1 cellular context compared by ENCODE assay signal in the genomic region with DNA sequence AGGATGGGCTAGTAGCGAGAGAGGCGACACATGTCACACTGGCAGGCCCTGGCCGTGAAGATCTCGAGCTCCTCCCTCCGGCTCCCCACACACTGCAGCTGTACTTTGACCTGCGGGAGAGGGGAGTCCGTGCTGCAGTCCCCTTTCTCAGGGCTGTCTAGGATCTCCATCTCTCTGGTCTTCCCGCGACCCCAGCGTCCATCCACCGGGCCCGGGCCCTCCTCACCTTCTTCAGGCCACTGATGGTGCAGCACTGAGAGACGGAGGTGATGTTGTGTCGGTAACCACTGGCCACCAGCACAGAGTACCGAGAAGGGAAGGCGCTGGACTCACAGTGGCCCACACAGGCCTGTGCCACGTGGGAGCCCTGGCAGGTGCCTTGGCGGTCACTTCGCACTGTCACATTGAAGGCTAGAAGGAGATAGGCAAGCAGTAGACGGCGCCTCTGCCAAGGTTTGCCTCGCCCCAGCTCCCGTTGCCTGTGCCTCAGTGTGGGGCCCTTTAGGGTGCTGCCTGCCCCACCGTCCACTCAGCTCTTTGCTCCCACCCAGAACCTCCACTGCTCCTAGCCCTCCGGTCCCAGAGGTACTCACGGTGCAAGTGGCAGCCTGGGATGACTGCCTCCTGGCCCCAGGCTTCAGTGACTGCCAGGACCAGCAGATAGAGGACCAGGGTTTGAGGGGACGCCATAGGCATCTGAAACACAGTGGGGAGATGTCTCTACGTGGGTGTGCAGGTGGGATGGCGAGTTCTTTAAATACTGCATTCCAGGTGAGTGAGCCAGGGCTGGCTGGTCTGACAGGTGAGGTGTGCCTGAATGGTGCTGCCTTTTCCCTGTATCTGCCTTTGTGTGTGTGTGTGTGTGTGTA.
TF ChIP-seq lines count a peak whose summit lies in the region.

No MANE protein-coding gene starts in this region.

TF ChIP-seq in HepG2, 621 proteins besides CTCF, POLR2A, EP300 and RAD21 (continued from another document and continues in another):
- TF ChIP-seq, protein P1, sequence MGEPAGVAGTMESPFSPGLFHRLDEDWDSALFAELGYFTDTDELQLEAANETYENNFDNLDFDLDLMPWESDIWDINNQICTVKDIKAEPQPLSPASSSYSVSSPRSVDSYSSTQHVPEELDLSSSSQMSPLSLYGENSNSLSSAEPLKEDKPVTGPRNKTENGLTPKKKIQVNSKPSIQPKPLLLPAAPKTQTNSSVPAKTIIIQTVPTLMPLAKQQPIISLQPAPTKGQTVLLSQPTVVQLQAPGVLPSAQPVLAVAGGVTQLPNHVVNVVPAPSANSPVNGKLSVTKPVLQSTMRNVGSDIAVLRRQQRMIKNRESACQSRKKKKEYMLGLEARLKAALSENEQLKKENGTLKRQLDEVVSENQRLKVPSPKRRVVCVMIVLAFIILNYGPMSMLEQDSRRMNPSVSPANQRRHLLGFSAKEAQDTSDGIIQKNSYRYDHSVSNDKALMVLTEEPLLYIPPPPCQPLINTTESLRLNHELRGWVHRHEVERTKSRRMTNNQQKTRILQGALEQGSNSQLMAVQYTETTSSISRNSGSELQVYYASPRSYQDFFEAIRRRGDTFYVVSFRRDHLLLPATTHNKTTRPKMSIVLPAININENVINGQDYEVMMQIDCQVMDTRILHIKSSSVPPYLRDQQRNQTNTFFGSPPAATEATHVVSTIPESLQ (CRISPR knock-in tag; conservative IDR thresholded peaks at IDR 0.05): no peak
- TF ChIP-seq, protein P2, sequence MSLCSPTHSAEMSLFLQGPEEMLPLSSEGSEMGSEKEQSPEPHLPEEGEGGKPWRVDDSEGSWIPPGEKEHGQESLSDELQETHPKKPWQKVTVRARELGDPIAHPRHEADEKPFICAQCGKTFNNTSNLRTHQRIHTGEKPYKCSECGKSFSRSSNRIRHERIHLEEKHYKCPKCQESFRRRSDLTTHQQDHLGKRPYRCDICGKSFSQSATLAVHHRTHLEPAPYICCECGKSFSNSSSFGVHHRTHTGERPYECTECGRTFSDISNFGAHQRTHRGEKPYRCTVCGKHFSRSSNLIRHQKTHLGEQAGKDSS (CRISPR knock-in tag; IDR thresholded peaks at IDR 0.05; ENCODE audit: borderline replicate concordance, low read depth): no peak
- TF ChIP-seq ZNF317 (CRISPR knock-in tag; IDR thresholded peaks at IDR 0.05) (no peak), NKX3-1 (CRISPR knock-in tag; IDR thresholded peaks at IDR 0.05) (no peak), MXI1 (IDR thresholded peaks at IDR 0.05; ENCODE audit: borderline replicate concordance, low read depth, low read length) (peak; percentile 56; the same call in 1 of the 3 replicates), ZNF75D (CRISPR knock-in tag; IDR thresholded peaks at IDR 0.05; ENCODE audit: borderline replicate concordance) (no peak), MEF2D (CRISPR knock-in tag; IDR thresholded peaks at IDR 0.05) (no peak), FOXP1 (IDR thresholded peaks at IDR 0.05) (no peak), FOXP1 (CRISPR knock-in tag; IDR thresholded peaks at IDR 0.05) (no peak), CBFB (CRISPR knock-in tag; IDR thresholded peaks at IDR 0.05) (no peak), NFE2 (CRISPR knock-in tag; IDR thresholded peaks at IDR 0.05) (no peak), ZNF496 (CRISPR knock-in tag; IDR thresholded peaks at IDR 0.05; ENCODE audit: insufficient replicate concordance) (no peak), ZFP62 (CRISPR knock-in tag; IDR thresholded peaks at IDR 0.05) (no peak), HDAC2 (CRISPR knock-in tag; IDR thresholded peaks at IDR 0.05) (peak; percentile 61; the same call in 1 of the 2 replicates), SOX6 (IDR thresholded peaks at IDR 0.05) (no peak), SOX6 (CRISPR knock-in tag; IDR thresholded peaks at IDR 0.05) (no peak), XBP1 (CRISPR knock-in tag; IDR thresholded peaks at IDR 0.05) (no peak), MTF1 (CRISPR knock-in tag; IDR thresholded peaks at IDR 0.05) (no peak), ZNF225 (CRISPR knock-in tag; IDR thresholded peaks at IDR 0.05) (peak; percentile 70; the same call in 1 of the 2 replicates), ZSCAN21 (CRISPR knock-in tag; IDR thresholded peaks at IDR 0.05; ENCODE audit: borderline replicate concordance) (no peak)
- TF ChIP-seq, protein P3, sequence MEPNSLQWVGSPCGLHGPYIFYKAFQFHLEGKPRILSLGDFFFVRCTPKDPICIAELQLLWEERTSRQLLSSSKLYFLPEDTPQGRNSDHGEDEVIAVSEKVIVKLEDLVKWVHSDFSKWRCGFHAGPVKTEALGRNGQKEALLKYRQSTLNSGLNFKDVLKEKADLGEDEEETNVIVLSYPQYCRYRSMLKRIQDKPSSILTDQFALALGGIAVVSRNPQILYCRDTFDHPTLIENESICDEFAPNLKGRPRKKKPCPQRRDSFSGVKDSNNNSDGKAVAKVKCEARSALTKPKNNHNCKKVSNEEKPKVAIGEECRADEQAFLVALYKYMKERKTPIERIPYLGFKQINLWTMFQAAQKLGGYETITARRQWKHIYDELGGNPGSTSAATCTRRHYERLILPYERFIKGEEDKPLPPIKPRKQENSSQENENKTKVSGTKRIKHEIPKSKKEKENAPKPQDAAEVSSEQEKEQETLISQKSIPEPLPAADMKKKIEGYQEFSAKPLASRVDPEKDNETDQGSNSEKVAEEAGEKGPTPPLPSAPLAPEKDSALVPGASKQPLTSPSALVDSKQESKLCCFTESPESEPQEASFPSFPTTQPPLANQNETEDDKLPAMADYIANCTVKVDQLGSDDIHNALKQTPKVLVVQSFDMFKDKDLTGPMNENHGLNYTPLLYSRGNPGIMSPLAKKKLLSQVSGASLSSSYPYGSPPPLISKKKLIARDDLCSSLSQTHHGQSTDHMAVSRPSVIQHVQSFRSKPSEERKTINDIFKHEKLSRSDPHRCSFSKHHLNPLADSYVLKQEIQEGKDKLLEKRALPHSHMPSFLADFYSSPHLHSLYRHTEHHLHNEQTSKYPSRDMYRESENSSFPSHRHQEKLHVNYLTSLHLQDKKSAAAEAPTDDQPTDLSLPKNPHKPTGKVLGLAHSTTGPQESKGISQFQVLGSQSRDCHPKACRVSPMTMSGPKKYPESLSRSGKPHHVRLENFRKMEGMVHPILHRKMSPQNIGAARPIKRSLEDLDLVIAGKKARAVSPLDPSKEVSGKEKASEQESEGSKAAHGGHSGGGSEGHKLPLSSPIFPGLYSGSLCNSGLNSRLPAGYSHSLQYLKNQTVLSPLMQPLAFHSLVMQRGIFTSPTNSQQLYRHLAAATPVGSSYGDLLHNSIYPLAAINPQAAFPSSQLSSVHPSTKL (CRISPR knock-in tag; IDR thresholded peaks at IDR 0.05): 0 out of 2 replicates have a peak, but pooled peaks have one; percentile 49
- TF ChIP-seq, protein P4, sequence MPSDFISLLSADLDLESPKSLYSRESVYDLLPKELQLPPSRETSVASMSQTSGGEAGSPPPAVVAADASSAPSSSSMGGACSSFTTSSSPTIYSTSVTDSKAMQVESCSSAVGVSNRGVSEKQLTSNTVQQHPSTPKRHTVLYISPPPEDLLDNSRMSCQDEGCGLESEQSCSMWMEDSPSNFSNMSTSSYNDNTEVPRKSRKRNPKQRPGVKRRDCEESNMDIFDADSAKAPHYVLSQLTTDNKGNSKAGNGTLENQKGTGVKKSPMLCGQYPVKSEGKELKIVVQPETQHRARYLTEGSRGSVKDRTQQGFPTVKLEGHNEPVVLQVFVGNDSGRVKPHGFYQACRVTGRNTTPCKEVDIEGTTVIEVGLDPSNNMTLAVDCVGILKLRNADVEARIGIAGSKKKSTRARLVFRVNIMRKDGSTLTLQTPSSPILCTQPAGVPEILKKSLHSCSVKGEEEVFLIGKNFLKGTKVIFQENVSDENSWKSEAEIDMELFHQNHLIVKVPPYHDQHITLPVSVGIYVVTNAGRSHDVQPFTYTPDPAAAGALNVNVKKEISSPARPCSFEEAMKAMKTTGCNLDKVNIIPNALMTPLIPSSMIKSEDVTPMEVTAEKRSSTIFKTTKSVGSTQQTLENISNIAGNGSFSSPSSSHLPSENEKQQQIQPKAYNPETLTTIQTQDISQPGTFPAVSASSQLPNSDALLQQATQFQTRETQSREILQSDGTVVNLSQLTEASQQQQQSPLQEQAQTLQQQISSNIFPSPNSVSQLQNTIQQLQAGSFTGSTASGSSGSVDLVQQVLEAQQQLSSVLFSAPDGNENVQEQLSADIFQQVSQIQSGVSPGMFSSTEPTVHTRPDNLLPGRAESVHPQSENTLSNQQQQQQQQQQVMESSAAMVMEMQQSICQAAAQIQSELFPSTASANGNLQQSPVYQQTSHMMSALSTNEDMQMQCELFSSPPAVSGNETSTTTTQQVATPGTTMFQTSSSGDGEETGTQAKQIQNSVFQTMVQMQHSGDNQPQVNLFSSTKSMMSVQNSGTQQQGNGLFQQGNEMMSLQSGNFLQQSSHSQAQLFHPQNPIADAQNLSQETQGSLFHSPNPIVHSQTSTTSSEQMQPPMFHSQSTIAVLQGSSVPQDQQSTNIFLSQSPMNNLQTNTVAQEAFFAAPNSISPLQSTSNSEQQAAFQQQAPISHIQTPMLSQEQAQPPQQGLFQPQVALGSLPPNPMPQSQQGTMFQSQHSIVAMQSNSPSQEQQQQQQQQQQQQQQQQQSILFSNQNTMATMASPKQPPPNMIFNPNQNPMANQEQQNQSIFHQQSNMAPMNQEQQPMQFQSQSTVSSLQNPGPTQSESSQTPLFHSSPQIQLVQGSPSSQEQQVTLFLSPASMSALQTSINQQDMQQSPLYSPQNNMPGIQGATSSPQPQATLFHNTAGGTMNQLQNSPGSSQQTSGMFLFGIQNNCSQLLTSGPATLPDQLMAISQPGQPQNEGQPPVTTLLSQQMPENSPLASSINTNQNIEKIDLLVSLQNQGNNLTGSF (CRISPR knock-in tag; IDR thresholded peaks at IDR 0.05): no peak
- TF ChIP-seq, protein P5, sequence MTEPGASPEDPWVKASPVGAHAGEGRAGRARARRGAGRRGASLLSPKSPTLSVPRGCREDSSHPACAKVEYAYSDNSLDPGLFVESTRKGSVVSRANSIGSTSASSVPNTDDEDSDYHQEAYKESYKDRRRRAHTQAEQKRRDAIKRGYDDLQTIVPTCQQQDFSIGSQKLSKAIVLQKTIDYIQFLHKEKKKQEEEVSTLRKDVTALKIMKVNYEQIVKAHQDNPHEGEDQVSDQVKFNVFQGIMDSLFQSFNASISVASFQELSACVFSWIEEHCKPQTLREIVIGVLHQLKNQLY (CRISPR knock-in tag; IDR thresholded peaks at IDR 0.05): no peak
- TF ChIP-seq, protein P6, sequence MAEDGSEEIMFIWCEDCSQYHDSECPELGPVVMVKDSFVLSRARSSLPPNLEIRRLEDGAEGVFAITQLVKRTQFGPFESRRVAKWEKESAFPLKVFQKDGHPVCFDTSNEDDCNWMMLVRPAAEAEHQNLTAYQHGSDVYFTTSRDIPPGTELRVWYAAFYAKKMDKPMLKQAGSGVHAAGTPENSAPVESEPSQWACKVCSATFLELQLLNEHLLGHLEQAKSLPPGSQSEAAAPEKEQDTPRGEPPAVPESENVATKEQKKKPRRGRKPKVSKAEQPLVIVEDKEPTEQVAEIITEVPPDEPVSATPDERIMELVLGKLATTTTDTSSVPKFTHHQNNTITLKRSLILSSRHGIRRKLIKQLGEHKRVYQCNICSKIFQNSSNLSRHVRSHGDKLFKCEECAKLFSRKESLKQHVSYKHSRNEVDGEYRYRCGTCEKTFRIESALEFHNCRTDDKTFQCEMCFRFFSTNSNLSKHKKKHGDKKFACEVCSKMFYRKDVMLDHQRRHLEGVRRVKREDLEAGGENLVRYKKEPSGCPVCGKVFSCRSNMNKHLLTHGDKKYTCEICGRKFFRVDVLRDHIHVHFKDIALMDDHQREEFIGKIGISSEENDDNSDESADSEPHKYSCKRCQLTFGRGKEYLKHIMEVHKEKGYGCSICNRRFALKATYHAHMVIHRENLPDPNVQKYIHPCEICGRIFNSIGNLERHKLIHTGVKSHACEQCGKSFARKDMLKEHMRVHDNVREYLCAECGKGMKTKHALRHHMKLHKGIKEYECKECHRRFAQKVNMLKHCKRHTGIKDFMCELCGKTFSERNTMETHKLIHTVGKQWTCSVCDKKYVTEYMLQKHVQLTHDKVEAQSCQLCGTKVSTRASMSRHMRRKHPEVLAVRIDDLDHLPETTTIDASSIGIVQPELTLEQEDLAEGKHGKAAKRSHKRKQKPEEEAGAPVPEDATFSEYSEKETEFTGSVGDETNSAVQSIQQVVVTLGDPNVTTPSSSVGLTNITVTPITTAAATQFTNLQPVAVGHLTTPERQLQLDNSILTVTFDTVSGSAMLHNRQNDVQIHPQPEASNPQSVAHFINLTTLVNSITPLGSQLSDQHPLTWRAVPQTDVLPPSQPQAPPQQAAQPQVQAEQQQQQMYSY (CRISPR knock-in tag; IDR thresholded peaks at IDR 0.05): no peak
- TF ChIP-seq, protein P7, sequence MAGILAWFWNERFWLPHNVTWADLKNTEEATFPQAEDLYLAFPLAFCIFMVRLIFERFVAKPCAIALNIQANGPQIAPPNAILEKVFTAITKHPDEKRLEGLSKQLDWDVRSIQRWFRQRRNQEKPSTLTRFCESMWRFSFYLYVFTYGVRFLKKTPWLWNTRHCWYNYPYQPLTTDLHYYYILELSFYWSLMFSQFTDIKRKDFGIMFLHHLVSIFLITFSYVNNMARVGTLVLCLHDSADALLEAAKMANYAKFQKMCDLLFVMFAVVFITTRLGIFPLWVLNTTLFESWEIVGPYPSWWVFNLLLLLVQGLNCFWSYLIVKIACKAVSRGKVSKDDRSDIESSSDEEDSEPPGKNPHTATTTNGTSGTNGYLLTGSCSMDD (CRISPR knock-in tag; IDR thresholded peaks at IDR 0.05): no peak
- TF ChIP-seq, protein P8, sequence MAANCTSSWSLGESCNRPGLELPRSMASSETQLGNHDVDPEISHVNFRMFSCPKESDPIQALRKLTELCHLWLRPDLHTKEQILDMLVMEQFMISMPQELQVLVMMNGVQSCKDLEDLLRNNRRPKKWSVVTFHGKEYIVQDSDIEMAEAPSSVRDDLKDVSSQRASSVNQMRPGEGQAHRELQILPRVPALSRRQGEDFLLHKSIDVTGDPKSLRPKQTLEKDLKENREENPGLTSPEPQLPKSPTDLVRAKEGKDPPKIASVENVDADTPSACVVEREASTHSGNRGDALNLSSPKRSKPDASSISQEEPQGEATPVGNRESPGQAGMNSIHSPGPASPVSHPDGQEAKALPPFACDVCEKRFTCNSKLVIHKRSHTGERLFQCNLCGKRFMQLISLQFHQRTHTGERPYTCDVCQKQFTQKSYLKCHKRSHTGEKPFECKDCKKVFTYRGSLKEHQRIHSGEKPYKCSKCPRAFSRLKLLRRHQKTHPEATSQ (CRISPR knock-in tag; IDR thresholded peaks at IDR 0.05; ENCODE audit: borderline replicate concordance): no peak
- TF ChIP-seq, protein P9, sequence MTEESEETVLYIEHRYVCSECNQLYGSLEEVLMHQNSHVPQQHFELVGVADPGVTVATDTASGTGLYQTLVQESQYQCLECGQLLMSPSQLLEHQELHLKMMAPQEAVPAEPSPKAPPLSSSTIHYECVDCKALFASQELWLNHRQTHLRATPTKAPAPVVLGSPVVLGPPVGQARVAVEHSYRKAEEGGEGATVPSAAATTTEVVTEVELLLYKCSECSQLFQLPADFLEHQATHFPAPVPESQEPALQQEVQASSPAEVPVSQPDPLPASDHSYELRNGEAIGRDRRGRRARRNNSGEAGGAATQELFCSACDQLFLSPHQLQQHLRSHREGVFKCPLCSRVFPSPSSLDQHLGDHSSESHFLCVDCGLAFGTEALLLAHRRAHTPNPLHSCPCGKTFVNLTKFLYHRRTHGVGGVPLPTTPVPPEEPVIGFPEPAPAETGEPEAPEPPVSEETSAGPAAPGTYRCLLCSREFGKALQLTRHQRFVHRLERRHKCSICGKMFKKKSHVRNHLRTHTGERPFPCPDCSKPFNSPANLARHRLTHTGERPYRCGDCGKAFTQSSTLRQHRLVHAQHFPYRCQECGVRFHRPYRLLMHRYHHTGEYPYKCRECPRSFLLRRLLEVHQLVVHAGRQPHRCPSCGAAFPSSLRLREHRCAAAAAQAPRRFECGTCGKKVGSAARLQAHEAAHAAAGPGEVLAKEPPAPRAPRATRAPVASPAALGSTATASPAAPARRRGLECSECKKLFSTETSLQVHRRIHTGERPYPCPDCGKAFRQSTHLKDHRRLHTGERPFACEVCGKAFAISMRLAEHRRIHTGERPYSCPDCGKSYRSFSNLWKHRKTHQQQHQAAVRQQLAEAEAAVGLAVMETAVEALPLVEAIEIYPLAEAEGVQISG (CRISPR knock-in tag; IDR thresholded peaks at IDR 0.05): peak; percentile 97
